In the genomic region with DNA sequence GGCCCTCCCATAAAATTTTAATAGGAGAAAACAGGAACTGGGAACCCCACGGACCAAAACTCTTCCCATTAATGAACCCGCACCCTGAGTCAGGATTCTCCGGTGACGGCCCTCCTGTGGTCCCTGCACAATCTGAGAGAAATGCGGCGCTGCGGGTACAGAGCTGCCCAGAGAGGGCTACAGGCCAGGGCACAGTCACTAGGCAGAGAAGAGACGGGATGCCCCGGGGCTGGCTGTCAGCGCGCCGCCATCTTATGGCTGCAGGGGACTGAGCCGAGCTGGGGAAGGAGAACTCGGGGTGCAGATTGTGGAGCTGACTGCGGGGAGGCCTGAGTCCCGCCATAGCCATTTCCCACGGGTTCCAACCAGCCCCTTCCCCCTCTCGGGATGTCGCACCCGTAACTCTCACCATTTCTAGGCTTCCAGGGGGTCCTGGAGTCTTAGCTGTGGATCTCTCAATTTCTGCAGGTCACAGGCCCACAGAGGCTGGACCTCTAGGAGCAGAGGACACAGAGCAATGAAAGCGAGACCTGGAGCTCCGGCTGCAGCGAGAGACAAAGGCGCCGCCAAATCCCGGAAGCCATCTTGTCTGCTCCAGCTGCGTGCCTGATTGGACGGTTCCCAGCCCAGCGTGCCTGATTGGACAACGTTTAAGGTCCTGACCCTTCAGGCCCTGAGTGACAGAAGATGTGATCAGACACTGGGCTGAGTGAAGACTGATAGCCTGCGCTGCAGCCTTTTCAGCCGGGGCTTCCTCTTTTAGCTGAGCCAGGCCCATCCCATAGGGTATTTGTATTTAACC, we compare ENCODE assay signal across 8 cellular contexts. TPM values are rescaled to one million over a fixed set of nuclear protein-coding genes. Genes with fewer than 3 reads are reported as not detected.
DNase-seq lines count a peak whose midpoint lies in the region; ATAC-seq and TF ChIP-seq lines count a peak whose summit lies in the region.

Gene ZNF675 (minus strand): TSS at position 591 of the 802 bp plus-strand sequence. CDS start 179 bp downstream, at position 412.

- ATAC-seq in GM21447 (IDR thresholded peaks at IDR 0.05; ENCODE audit: unreplicated experiment) = peak; percentile 88

- no peaks in the 10 kb centered on the region for H3K27me3 ChIP-seq in HUES64 (ENCODE audit: insufficient read depth, low read length)
- no peaks in the 10 kb centered on the region for H3K27me3 ChIP-seq in mucosa of stomach (ENCODE audit: control insufficient read depth, insufficient read depth, low read length)

- under 1% methylated on average over 32 of the region's 32 CpGs for WGBS in HUES64

- peak; percentile 77 for TF ChIP-seq POLR2A in erythroblast (IDR thresholded peaks at IDR 0.05; ENCODE audit: low read length)

- H3K9ac ChIP-seq in HUES64 (ENCODE audit: low read depth, low read length) (peak within 1 kb of the TSS; percentile 94), mucosa of stomach (ENCODE audit: low read length) (peak within 1 kb of the TSS; percentile 97)

- H3K36me3 ChIP-seq in HUES64 (ENCODE audit: insufficient read depth, low read length) = peaks cover 12% of the 10 kb centered on the region; the same call in 1 of the 2 replicates
- H3K36me3 ChIP-seq in mucosa of stomach (ENCODE audit: control insufficient read depth, insufficient read depth, low read length) = no peaks in the 10 kb centered on the region

- peak; percentile 84 for DNase-seq in D341Med (ENCODE audit: low spot score)
- DNase-seq in OCI-M2 (lab: John Stamatoyannopoulos, UW; ENCODE audit: unreplicated experiment) = peak; percentile 88
- DNase-seq in activated T-cell treated with anti-CD3 and anti-CD28 coated beads for 48 hours (ENCODE audit: low read depth) = peak; percentile 78
- peak; percentile 93 to 96 for DNase-seq in erythroblast (lab: John Stamatoyannopoulos, UW)
- peak; percentile 68 to 73 for DNase-seq in stimulated activated CD8-positive, alpha-beta memory T cell treated with anti-CD3 and anti-CD28 coated beads, Interleukin-7, amount 100 ng/mL, for 1 hour (ENCODE audit: low read depth in 2 of 2)

- H3K4me1 ChIP-seq in HUES64 (ENCODE audit: insufficient read depth, low read length) (peaks cover 19% of the 10 kb centered on the region), mucosa of stomach (ENCODE audit: control insufficient read depth, insufficient read depth, low read length) (no peaks in the 10 kb centered on the region)

- H3K9me3 ChIP-seq in HUES64 (ENCODE audit: insufficient read depth, low read depth, low read length) (no peaks in the 10 kb centered on the region), mucosa of stomach (ENCODE audit: control insufficient read depth, low read length) (no peaks in the 10 kb centered on the region)

- peak within 1 kb of the TSS; percentile 97 for H3K27ac ChIP-seq in HUES64 (ENCODE audit: low read depth, low read length)

- peak within 1 kb of the TSS; percentile 84 for H3K4me3 ChIP-seq in HUES64 (ENCODE audit: low read length)
- peak within 1 kb of the TSS; percentile 87 for H3K4me3 ChIP-seq in mucosa of stomach (ENCODE audit: low read length)

RNA-seq across cellular contexts. Expression of gene ZNF675, which starts in this region (rescaled TPM):
- polyA plus RNA-seq in HUES64 (2013, experiment 1 of 2) = 22.6 TPM
- polyA plus RNA-seq in HUES64 (2013, experiment 2 of 2) = 23.3 TPM

Comparison
In these comparisons a context has a peak if more than half of its experiments do, and no peak if none do; other contexts are left out.
1. Peak in every context shown above with its lines: DNase-seq, ATAC-seq, H3K4me3 ChIP-seq and H3K27ac ChIP-seq.